29 cellular contexts compared by ENCODE assay signal in the genomic region with DNA sequence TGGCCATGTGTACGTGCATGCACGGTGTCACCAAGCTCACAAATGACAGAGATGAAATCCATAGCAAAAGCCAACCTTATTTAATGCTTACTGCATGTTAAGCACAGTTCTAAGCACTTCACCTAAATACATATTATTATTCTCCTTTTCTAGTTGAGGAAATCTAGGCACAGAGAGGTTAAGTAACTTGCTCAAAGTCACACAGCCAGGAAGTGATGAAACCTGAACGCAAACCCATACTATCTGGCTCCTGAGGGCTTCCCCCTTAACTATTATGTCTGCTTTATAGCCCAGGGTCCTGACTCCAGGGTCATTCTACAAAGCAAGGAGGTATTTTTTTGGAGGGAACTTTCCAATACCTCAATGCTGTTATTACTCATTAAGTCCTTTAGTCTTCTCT.
A peak's percentile ranks its signal among the peaks of the same experiment; 100 is the strongest.
DNase-seq lines count a peak whose midpoint lies in the region; ATAC-seq, FAIRE-seq and TF ChIP-seq lines count a peak whose summit lies in the region.
"Had no signal": no experiment of that assay in that cellular context is flagged by ENCODE, and none has a peak within 500 bp of the region (broad histone marks: within the 10 kb centered on the region; RNA-seq: fewer than 3 reads in every experiment).

No MANE protein-coding gene starts in this region.

- H3K4me3 Mint-ChIP-seq in CD14-positive monocyte, result no peak overlapping the region
- H3K4me3 Mint-ChIP-seq: B cell; CD4-positive, alpha-beta memory T cell; CD4-positive, CD25-positive, alpha-beta regulatory T cell; CD8-positive, alpha-beta memory T cell had no signal

- H3K9me3 Mint-ChIP-seq in CD14-positive monocyte, result no peaks in the 10 kb centered on the region
- H3K9me3 Mint-ChIP-seq: CD4-positive, alpha-beta memory T cell; CD8-positive, alpha-beta memory T cell had no signal

- no peak for TF ChIP-seq POLR2A in A549 (IDR thresholded peaks at IDR 0.05; ENCODE audit: low read length)
- no peak for TF ChIP-seq POLR2A in K562 (conservative IDR thresholded peaks at IDR 0.05)

- intact Hi-C loops in K562 (cut with micrococcal nuclease) (no loop called here), CD14-positive monocyte (cut with micrococcal nuclease) (no loop called here)

- in situ Hi-C loops in K562 (cut with MboI), result no loop called here

- H3K9ac ChIP-seq in K562 (ENCODE audit: insufficient read depth in 1 of 2, low read depth in 2 of 2, low read length in 2 of 2), result no peak overlapping the region
- H3K9ac ChIP-seq in neuronal stem cell (ENCODE audit: low read depth, low read length, poor library complexity), result no peak overlapping the region
- H3K9ac ChIP-seq: BLaER1 treated with 17β-estradiol and CSF1 and Interleukin-3, amounts not matched to agents 10 nM and 100 nM had no signal

- peaks cover 6 to 11% (median 9%) of the 10 kb centered on the region in 3 donors for H3K27me3 Mint-ChIP-seq in CD14-positive monocyte (ENCODE audit: low read depth in 3 of 3)
- H3K27me3 Mint-ChIP-seq: B cell; CD4-positive, CD25-positive, alpha-beta regulatory T cell had no signal

- TF ChIP-seq RAD21 in A549 (conservative IDR thresholded peaks at IDR 0.05 in 1 of 2, IDR thresholded peaks at IDR 0.05 in 1 of 2) (no peak), K562 (CRISPR knock-in tag; conservative IDR thresholded peaks at IDR 0.05 in 1 of 2, IDR thresholded peaks at IDR 0.05 in 1 of 2) (no peak)

- H4K91ac ChIP-seq in neuronal stem cell (ENCODE audit: low read depth, low read length, poor library complexity), result no peak overlapping the region

- CTCF ChIA-PET in A549 (lab: Yijun Ruan, JAX) (no interaction called here), HEK293 (lab: Yijun Ruan, JAX) (interaction anchor here (0.6 kb wide), 1 partner anchor 1477 kb away, joined by 4 read pairs; no protein-coding TSS in a partner anchor), K562 (lab: Yijun Ruan, JAX; ENCODE audit: low intra/inter-chr PET ratio) (no interaction called here)

- H2AFZ ChIP-seq in K562 (ENCODE audit: low read depth, low read length), result no peak overlapping the region
- H2AFZ ChIP-seq in neuronal stem cell (ENCODE audit: low read length), result no peak overlapping the region

- H2BK5ac ChIP-seq in neuronal stem cell (ENCODE audit: low read length), result no peak overlapping the region

- H2BK12ac ChIP-seq in neuronal stem cell (ENCODE audit: low read length), result no peak overlapping the region

- H3K79me1 ChIP-seq in neuronal stem cell (ENCODE audit: low read depth, low read length), result no peaks in the 10 kb centered on the region

- no peaks in the 10 kb centered on the region for H3K9me3 ChIP-seq in A549
- H3K9me3 ChIP-seq in HEK293 (ENCODE audit: control insufficient read depth, insufficient read depth, low read depth, low read length), result no peaks in the 10 kb centered on the region
- no peaks in the 10 kb centered on the region for H3K9me3 ChIP-seq in K562 (replicated peaks; ENCODE audit: control insufficient read depth, insufficient read depth, low read depth, low read length)
- no peaks in the 10 kb centered on the region for H3K9me3 ChIP-seq in neuronal stem cell (replicated peaks in 1 of 2; ENCODE audit: control insufficient read depth in 2 of 2, insufficient read depth in 1 of 2, low read depth in 1 of 2, low read length in 2 of 2)
- H3K9me3 ChIP-seq: BLaER1 treated with 17β-estradiol and CSF1 and Interleukin-3, amounts not matched to agents 10 nM and 100 nM had no signal

- POLR2A ChIA-PET in A549 (lab: Yijun Ruan, JAX), result no interaction called here
- POLR2A ChIA-PET in HEK293 (lab: Yijun Ruan, JAX), result no interaction called here
- POLR2A ChIA-PET in K562 (lab: Yijun Ruan, JAX), result no interaction called here

- no peaks in the 10 kb centered on the region for H3K36me3 Mint-ChIP-seq in CD14-positive monocyte
- H3K36me3 Mint-ChIP-seq: CD4-positive, alpha-beta memory T cell; CD4-positive, CD25-positive, alpha-beta regulatory T cell; CD8-positive, alpha-beta memory T cell had no signal

- no peak overlapping the region for H3K23ac ChIP-seq in neuronal stem cell (ENCODE audit: low read depth, low read length, poor library complexity)

- no peak overlapping the region for H4K8ac ChIP-seq in neuronal stem cell (ENCODE audit: low read depth, low read length)

- H2BK15ac ChIP-seq in neuronal stem cell (ENCODE audit: low read length), result peak overlapping the region; percentile 41

- H3K4ac ChIP-seq in neuronal stem cell (ENCODE audit: low read length), result no peak overlapping the region

- H2BK120ac ChIP-seq in neuronal stem cell (ENCODE audit: low read depth, low read length), result no peak overlapping the region

- H3K27me3 ChIP-seq in K562 (ENCODE audit: control insufficient read depth in 2 of 2, insufficient read depth in 2 of 2, low read length in 2 of 2) (peaks cover 10 to 17% of the 10 kb centered on the region in 2 experiments; a peak in 3 of 5 replicates), neuronal stem cell (ENCODE audit: control insufficient read depth in 3 of 3, insufficient read depth in 3 of 3, low read depth in 1 of 3, low read length in 3 of 3) (no peaks in the 10 kb centered on the region)
- H3K27me3 ChIP-seq: BLaER1 treated with 17β-estradiol and CSF1 and Interleukin-3, amounts not matched to agents 10 nM and 100 nM had no signal

- no TSS peak for BruUV-seq in K562 (replicated peaks; lab: Mats Ljungman, UMichigan)

- H3K4me3 ChIP-seq in A549, result no peak overlapping the region
- no peak overlapping the region for H3K4me3 ChIP-seq in HEK293 (ENCODE audit: low read depth, low read length)
- no peak overlapping the region for H3K4me3 ChIP-seq in K562
- H3K4me3 ChIP-seq in neuronal stem cell (ENCODE audit: low read length in 2 of 2), result no peak overlapping the region
- H3K4me3 ChIP-seq: BLaER1 treated with 17β-estradiol and CSF1 and Interleukin-3, amounts not matched to agents 10 nM and 100 nM; GM12878 had no signal

- H3K14ac ChIP-seq in neuronal stem cell (ENCODE audit: low read length), result no peak overlapping the region

- WGBS in A549 (ENCODE audit: missing lambda C conversion rate), result 41% methylated on average over 3 of the region's 3 CpGs
- WGBS in K562 (ENCODE audit: insufficient coverage, low coverage, missing lambda C conversion rate), result 0% methylated on average over 3 of the region's 3 CpGs
- no CpG with 5 or more reads among the region's 3 CpGs for WGBS in neuronal stem cell (ENCODE audit: extremely low coverage in 2 of 2, insufficient read length in 2 of 2, insufficient replicate concordance in 1 of 2), 2 donors

- no peak overlapping the region for H3K27ac ChIP-seq in A549
- H3K27ac ChIP-seq in HEK293 (ENCODE audit: extremely low read depth, low read depth, low read length), result no peak overlapping the region
- no peak overlapping the region for H3K27ac ChIP-seq in K562 (ENCODE audit: extremely low read depth, low read depth, low read length)
- H3K27ac ChIP-seq in neuronal stem cell (replicated peaks; ENCODE audit: low read length), result no peak overlapping the region
- H3K27ac ChIP-seq: BLaER1 treated with 17β-estradiol and CSF1 and Interleukin-3, amounts not matched to agents 10 nM and 100 nM; C4-2B had no signal

- H3K4me1 ChIP-seq in A549 (no peaks in the 10 kb centered on the region), HEK293 (ENCODE audit: control insufficient read depth, insufficient read depth, low read length) (no peaks in the 10 kb centered on the region), K562 (replicated peaks in 1 of 2; ENCODE audit: control insufficient read depth in 2 of 2, insufficient read depth in 2 of 2, low read length in 2 of 2) (no peaks in the 10 kb centered on the region), neuronal stem cell (ENCODE audit: control insufficient read depth in 2 of 2, insufficient read depth in 1 of 2, low read depth in 1 of 2, low read length in 2 of 2) (peaks cover 0 to 9% of the 10 kb centered on the region in 2 donors)
- H3K4me1 ChIP-seq: BLaER1 treated with 17β-estradiol and CSF1 and Interleukin-3, amounts not matched to agents 10 nM and 100 nM had no signal

- no peak for TF ChIP-seq CTCF in A549 (IDR thresholded peaks at IDR 0.05)
- no peak for TF ChIP-seq CTCF in HEK293 (tag by site-specific recombination; IDR thresholded peaks at IDR 0.05)
- TF ChIP-seq CTCF in K562 (IDR thresholded peaks at IDR 0.05 in 2 of 3, conservative IDR thresholded peaks at IDR 0.05 in 1 of 3; ENCODE audit: insufficient read depth in 2 of 3, low read depth in 1 of 3, low read length in 3 of 3), result no peak
- no peak for TF ChIP-seq CTCF in CD14-positive monocyte (IDR thresholded peaks at IDR 0.05)

- TF ChIP-seq EP300 in A549 (IDR thresholded peaks at IDR 0.05) (no peak), K562 (IDR thresholded peaks at IDR 0.05; ENCODE audit: low read length) (no peak)

- no peaks in the 10 kb centered on the region for H3K4me1 Mint-ChIP-seq in CD14-positive monocyte
- H3K4me1 Mint-ChIP-seq: B cell; CD4-positive, alpha-beta memory T cell; CD4-positive, CD25-positive, alpha-beta regulatory T cell; CD8-positive, alpha-beta memory T cell had no signal

- FAIRE-seq in A549 (lab: Jason Lieb, UNC) (no peak), K562 (lab: Jason Lieb, UNC) (no peak)
- FAIRE-seq: A204.1, GM12878, GM12892, GM18507, GM19239 had no signal

- H3K4me2 ChIP-seq in A549 (no peak overlapping the region), K562 (ENCODE audit: insufficient read depth, low read length) (no peak overlapping the region), neuronal stem cell (ENCODE audit: insufficient read depth, low read length, poor library complexity, severe bottlenecking) (no peak overlapping the region)
- H3K4me2 ChIP-seq: BLaER1 treated with 17β-estradiol and CSF1 and Interleukin-3, amounts not matched to agents 10 nM and 100 nM had no signal

- no peak for DNase-seq in A549 (ENCODE audit: low read depth in 1 of 2, low spot score in 1 of 2)
- no peak for DNase-seq in K562 (ENCODE audit: extremely low read depth in 1 of 4, low spot score in 3 of 4)
- no peak for DNase-seq in neuronal stem cell (ENCODE audit: low spot score)
- no peak for DNase-seq in NCI-H510A treated with DMSO at 0.1 percent for 48 hours (lab: John Stamatoyannopoulos, UW)
- DNase-seq in CD14-positive monocyte (ENCODE audit: low spot score), result no peak
- DNase-seq: 8988T; AML-193; CD4-positive, alpha-beta memory T cell; CD4-positive, CD25-positive, alpha-beta regulatory T cell; CD8-positive, alpha-beta memory T cell; COR-L47; DMS 273 treated with DMSO at 0.1 percent for 48 hours; DMS153; DMS53; DMS79; DND-41; EL; GDM1 had no signal

- no peaks in the 10 kb centered on the region for H3K36me3 ChIP-seq in HEK293 (ENCODE audit: control insufficient read depth in 2 of 2, insufficient read depth in 1 of 2, low read length in 2 of 2)
- no peaks in the 10 kb centered on the region for H3K36me3 ChIP-seq in K562 (ENCODE audit: control insufficient read depth, insufficient read depth, low read length)
- no peaks in the 10 kb centered on the region for H3K36me3 ChIP-seq in neuronal stem cell (replicated peaks in 1 of 2; ENCODE audit: control insufficient read depth in 2 of 2, insufficient read depth in 2 of 2, low read length in 2 of 2)
- H3K36me3 ChIP-seq: BLaER1 treated with 17β-estradiol and CSF1 and Interleukin-3, amounts not matched to agents 10 nM and 100 nM had no signal

- no peak overlapping the region for H3K18ac ChIP-seq in neuronal stem cell (ENCODE audit: low read length)

- H3K27ac Mint-ChIP-seq in CD14-positive monocyte, result no peak overlapping the region
- H3K27ac Mint-ChIP-seq: B cell; CD4-positive, alpha-beta memory T cell; CD4-positive, CD25-positive, alpha-beta regulatory T cell; CD8-positive, alpha-beta memory T cell had no signal

- no peak overlapping the region for H2AK5ac ChIP-seq in neuronal stem cell (ENCODE audit: low read depth, low read length)

- no peaks in the 10 kb centered on the region for H3K79me2 ChIP-seq in K562 (ENCODE audit: control insufficient read depth, insufficient read depth, low read length)

- H4K20me1 ChIP-seq in K562 (replicated peaks; ENCODE audit: control insufficient read depth, insufficient read depth, low read length), result no peaks in the 10 kb centered on the region
- H4K20me1 ChIP-seq: BLaER1 treated with 17β-estradiol and CSF1 and Interleukin-3, amounts not matched to agents 10 nM and 100 nM had no signal

- ATAC-seq in A549 (no peak), K562 (no peak), GM21367 (IDR thresholded peaks at IDR 0.05; ENCODE audit: unreplicated experiment) (no peak), HG03342 (IDR thresholded peaks at IDR 0.05; ENCODE audit: unreplicated experiment) (no peak)
- ATAC-seq: GM12878 had no signal

- H3K9me1 ChIP-seq in K562 (ENCODE audit: control insufficient read depth, insufficient read depth, low read length), result no peaks in the 10 kb centered on the region
